ENCODE assay signal across 25 cellular contexts in genomic region chr18:23939896-23940295, GRCh38.
"Had no signal": no experiment of that assay in that cellular context is flagged by ENCODE, and none has a peak within 500 bp of the region (broad histone marks: within the 10 kb centered on the region; RNA-seq: fewer than 3 reads in every experiment).

No MANE protein-coding gene starts in this region.

- H3K27me3 ChIP-seq: dorsolateral prefrontal cortex, foreskin keratinocyte, gastroesophageal sphincter, heart right ventricle, neutrophil, right lobe of liver, tibial nerve, upper lobe of left lung had no signal

- H3K27ac ChIP-seq: dorsolateral prefrontal cortex, epithelial cell of prostate, foreskin keratinocyte, heart right ventricle, neutrophil, parathyroid adenoma, right lobe of liver, thoracic aorta, tibial nerve had no signal

- H3K27me3 Mint-ChIP-seq: memory B cell; stimulated activated naive B cell treated with anti-CD40 and anti-IgM and Interleukin-4, amounts not matched to agents 10 μg/mL and 1 μg/mL and 100 μg/mL, for 72 hours; stimulated activated naive CD8-positive, alpha-beta T cell treated with anti-CD3 and anti-CD28 coated beads, Interleukin-15, Interleukin-2, amounts not matched to agents 100 ng/mL and 50 ng/mL, for 24 hours had no signal

- H3K9me3 Mint-ChIP-seq: endodermal cell; memory B cell; natural killer cell; stimulated activated naive B cell treated with anti-CD40 and anti-IgM and Interleukin-4, amounts not matched to agents 10 μg/mL and 1 μg/mL and 100 μg/mL, for 72 hours; stimulated activated naive CD8-positive, alpha-beta T cell treated with anti-CD3 and anti-CD28 coated beads, Interleukin-15, Interleukin-2, amounts not matched to agents 100 ng/mL and 50 ng/mL, for 24 hours had no signal

- H3K36me3 Mint-ChIP-seq: memory B cell; natural killer cell; stimulated activated naive B cell treated with anti-CD40 and anti-IgM and Interleukin-4, amounts not matched to agents 10 μg/mL and 1 μg/mL and 100 μg/mL, for 72 hours had no signal

- H3K79me2 ChIP-seq: parathyroid adenoma had no signal

- H3K4me3 Mint-ChIP-seq: endodermal cell; memory B cell; natural killer cell; stimulated activated naive B cell treated with anti-CD40 and anti-IgM and Interleukin-4, amounts not matched to agents 10 μg/mL and 1 μg/mL and 100 μg/mL, for 72 hours; stimulated activated naive CD8-positive, alpha-beta T cell treated with anti-CD3 and anti-CD28 coated beads, Interleukin-15, Interleukin-2, amounts not matched to agents 100 ng/mL and 50 ng/mL, for 24 hours had no signal

- DNase-seq: dorsolateral prefrontal cortex; effector CD8-positive, alpha-beta T cell; foreskin keratinocyte; heart right ventricle; hippocampal formation; natural killer cell; right lobe of liver; small intestine; stimulated activated CD4-positive, alpha-beta T cell treated with anti-CD3 and anti-CD28 coated beads, Interleukin-15, amount 100 ng/mL, for 24 hours; stimulated activated CD4-positive, alpha-beta T cell treated with anti-CD3 and anti-CD28 coated beads, Interleukin-2, amount 100 ng/mL, for 48 hours; stimulated activated naive B cell treated with anti-CD40 and anti-IgM and Interleukin-4, amounts not matched to agents 10 μg/mL and 1 μg/mL and 100 μg/mL, for 72 hours; upper lobe of left lung had no signal

- H3K27ac Mint-ChIP-seq: endodermal cell; memory B cell; natural killer cell; progenitor cell of endocrine pancreas; stimulated activated naive B cell treated with anti-CD40 and anti-IgM and Interleukin-4, amounts not matched to agents 10 μg/mL and 1 μg/mL and 100 μg/mL, for 72 hours; stimulated activated naive CD8-positive, alpha-beta T cell treated with anti-CD3 and anti-CD28 coated beads, Interleukin-15, Interleukin-2, amounts not matched to agents 100 ng/mL and 50 ng/mL, for 24 hours had no signal

- H3K4me3 ChIP-seq: dorsolateral prefrontal cortex, gastroesophageal sphincter, heart right ventricle, lung, right lobe of liver, thoracic aorta, tibial nerve, upper lobe of left lung had no signal

- H2AFZ ChIP-seq: parathyroid adenoma had no signal

- H3K9me3 ChIP-seq: gastroesophageal sphincter, heart right ventricle, neutrophil, right lobe of liver, thoracic aorta, tibial nerve, upper lobe of left lung had no signal

- H3K4me1 ChIP-seq: foreskin keratinocyte, parathyroid adenoma, right lobe of liver, tibial nerve had no signal

- H3K36me3 ChIP-seq: neutrophil, right lobe of liver, thoracic aorta, upper lobe of left lung had no signal

- ATAC-seq: esophagus mucosa; foreskin keratinocyte; left lobe of liver; natural killer cell; right lobe of liver; stimulated activated naive B cell treated with anti-CD40 and anti-IgM and Interleukin-4, amounts not matched to agents 10 μg/mL and 1 μg/mL and 100 μg/mL, for 72 hours had no signal
